Comparison of ENCODE assay signal across 1 cellular context in genomic region chr6:28269492-28269891, GRCh38.
TF ChIP-seq lines count a peak whose summit lies in the region.

No MANE protein-coding gene starts in this region.

TF ChIP-seq in K562, 482 proteins besides CTCF, POLR2A, EP300 and RAD21 (continues in another document):
- TF ChIP-seq JUN (IDR thresholded peaks at IDR 0.05; ENCODE audit: borderline replicate concordance, low read depth, low read length) (peak; percentile 57), JUN (CRISPR knock-in tag; IDR thresholded peaks at IDR 0.05; ENCODE audit: borderline replicate concordance) (no peak), RBM14 (IDR thresholded peaks at IDR 0.05; ENCODE audit: borderline replicate concordance, insufficient read depth, low read depth, low read length) (no peak), ZNF121 (CRISPR knock-in tag; conservative IDR thresholded peaks at IDR 0.05) (no peak), RB1 (IDR thresholded peaks at IDR 0.05; ENCODE audit: low read depth) (no peak), ZNF407 (IDR thresholded peaks at IDR 0.05; ENCODE audit: low read depth) (no peak), JUND (IDR thresholded peaks at IDR 0.05; ENCODE audit: borderline replicate concordance, low read depth, low read length) (peak; percentile 83), JUND (tag; IDR thresholded peaks at IDR 0.05; ENCODE audit: borderline replicate concordance, low read depth, low read length) (peak; percentile 80; the same call in 2 of the 3 replicates), ZNF57 (CRISPR knock-in tag; IDR thresholded peaks at IDR 0.05) (no peak), SFPQ (IDR thresholded peaks at IDR 0.05; ENCODE audit: low read depth, low read length) (no peak), ZNF444 (CRISPR knock-in tag; IDR thresholded peaks at IDR 0.05) (no peak), ZKSCAN1 (IDR thresholded peaks at IDR 0.05; ENCODE audit: low read depth, low read length) (no peak), MAFK (IDR thresholded peaks at IDR 0.05; ENCODE audit: low read length) (peak; percentile 92), PATZ1 (CRISPR knock-in tag; IDR thresholded peaks at IDR 0.05; ENCODE audit: borderline replicate concordance) (no peak), YY1 (IDR thresholded peaks at IDR 0.05; ENCODE audit: borderline replicate concordance in 1 of 3, control insufficient read depth in 1 of 3, extremely low read depth in 1 of 3, insufficient read depth in 3 of 3, insufficient read length in 1 of 3, insufficient replicate concordance in 2 of 3, low read depth in 1 of 3, low read length in 2 of 3) (no peak), SMAD4 (CRISPR knock-in tag; conservative IDR thresholded peaks at IDR 0.05) (0 out of 2 replicates have a peak, but pooled peaks have one; percentile 27), ETV1 (tag; conservative IDR thresholded peaks at IDR 0.05; ENCODE audit: low read depth) (peak; percentile 43; the same call in 1 of the 2 replicates), JUNB (CRISPR knock-in tag; conservative IDR thresholded peaks at IDR 0.05) (no peak), NFE2 (IDR thresholded peaks at IDR 0.05; ENCODE audit: low read depth) (peak; percentile 95), ZNF507 (tag; conservative IDR thresholded peaks at IDR 0.05) (no peak), LCOR (CRISPR knock-in tag; IDR thresholded peaks at IDR 0.05) (no peak), MAFG (tag; conservative IDR thresholded peaks at IDR 0.05) (peak; percentile 98), CREB3L1 (IDR thresholded peaks at IDR 0.05; ENCODE audit: borderline replicate concordance, low read depth) (no peak), HMBOX1 (IDR thresholded peaks at IDR 0.05) (peak; percentile 56), ZNF830 (CRISPR knock-in tag; IDR thresholded peaks at IDR 0.05) (no peak), PTBP1 (IDR thresholded peaks at IDR 0.05; ENCODE audit: low read depth, low read length) (no peak), TRIM24 (IDR thresholded peaks at IDR 0.05) (peak in 1 of 2 experiments; percentile 71; a peak in 3 of 4 replicates), CCAR2 (IDR thresholded peaks at IDR 0.05; ENCODE audit: low read depth, low read length) (no peak), ESRRB (CRISPR knock-in tag; IDR thresholded peaks at IDR 0.05; ENCODE audit: borderline replicate concordance) (no peak), ZFX (CRISPR knock-in tag; IDR thresholded peaks at IDR 0.05) (no peak), KAT7 (CRISPR knock-in tag; IDR thresholded peaks at IDR 0.05; ENCODE audit: borderline replicate concordance) (no peak), MNT (conservative IDR thresholded peaks at IDR 0.05) (no peak), ZNF785 (CRISPR knock-in tag; IDR thresholded peaks at IDR 0.05) (no peak), BACH1 (tag; IDR thresholded peaks at IDR 0.05) (peak; percentile 91), L3MBTL2 (IDR thresholded peaks at IDR 0.05) (no peak), CEBPZ (IDR thresholded peaks at IDR 0.05; ENCODE audit: borderline replicate concordance, low read depth, low read length) (no peak), HDAC8 (tag; IDR thresholded peaks at IDR 0.05) (no peak), FOXJ3 (CRISPR knock-in tag; IDR thresholded peaks at IDR 0.05) (no peak), POLR3G (IDR thresholded peaks at IDR 0.05; ENCODE audit: extremely low read depth, insufficient read length, insufficient replicate concordance) (no peak), FIP1L1 (IDR thresholded peaks at IDR 0.05; ENCODE audit: low read depth, low read length, poor library complexity, severe bottlenecking) (no peak), ZNF316 (IDR thresholded peaks at IDR 0.05) (peak; percentile 100), SP2 (IDR thresholded peaks at IDR 0.05; ENCODE audit: extremely low read depth, low read depth, low read length, poor library complexity, severe bottlenecking) (no peak), HCFC1 (IDR thresholded peaks at IDR 0.05; ENCODE audit: low read depth, low read length) (no peak), ZFP1 (CRISPR knock-in tag; IDR thresholded peaks at IDR 0.05) (no peak), MYBL2 (IDR thresholded peaks at IDR 0.05; ENCODE audit: low read depth) (0 out of 2 replicates have a peak, but pooled peaks have one; percentile 7), MYBL2 (CRISPR knock-in tag; IDR thresholded peaks at IDR 0.05; ENCODE audit: borderline replicate concordance) (no peak), ZNF76 (CRISPR knock-in tag; IDR thresholded peaks at IDR 0.05; ENCODE audit: borderline replicate concordance) (no peak), PML (IDR thresholded peaks at IDR 0.05; ENCODE audit: low read length) (no peak)
